Comparison of ENCODE assay signal across 28 cellular contexts in genomic region chr13:72386138-72386684, GRCh38.
DNase-seq lines count a peak whose midpoint lies in the region; ATAC-seq, FAIRE-seq and TF ChIP-seq lines count a peak whose summit lies in the region.
"Had no signal": no experiment of that assay in that cellular context is flagged by ENCODE, and none has a peak within 500 bp of the region (broad histone marks: within the 10 kb centered on the region; RNA-seq: fewer than 3 reads in every experiment).

No MANE protein-coding gene starts in this region.

- H2AFZ ChIP-seq in HepG2 (ENCODE audit: low read length) (no peak overlapping the region), neural cell (ENCODE audit: low read depth, low read length) (no peak overlapping the region)

- FAIRE-seq in HepG2 (lab: Jason Lieb, UNC): no peak
- FAIRE-seq: A549, GM12878, GM12892, GM18507, GM19239 had no signal

- BruUV-seq in HepG2 (replicated peaks; lab: Mats Ljungman, UMichigan): no TSS peak

- no peak overlapping the region for H3K4me2 ChIP-seq in HepG2 (ENCODE audit: low read depth, low read length)
- no peak overlapping the region for H3K4me2 ChIP-seq in neural cell (ENCODE audit: low read length)
- H3K4me2 ChIP-seq: A549, BLaER1 had no signal

- in situ Hi-C loops in HepG2 (cut with HindIII; ENCODE audit: extremely low pct_ligation_motif_present, low pct_unique_long_range_greater_than_20kb): no loop called here

- H3K36me3 ChIP-seq in liver (ENCODE audit: control insufficient read depth in 4 of 4, insufficient read depth in 3 of 4, low read depth in 1 of 4, low read length in 3 of 4) (no peaks in the 10 kb centered on the region), HepG2 (replicated peaks in 1 of 2; ENCODE audit: control insufficient read depth in 1 of 2, insufficient read depth in 2 of 2, low read length in 2 of 2) (no peaks in the 10 kb centered on the region), neural cell (ENCODE audit: insufficient read depth, low read length) (no peaks in the 10 kb centered on the region)
- H3K36me3 ChIP-seq: BE2C, BLaER1 had no signal

- ATAC-seq in HepG2: no peak
- ATAC-seq in left lobe of liver: peak; percentile 77
- no peak for ATAC-seq in HG02885 (IDR thresholded peaks at IDR 0.05; ENCODE audit: poor library complexity, unreplicated experiment)
- ATAC-seq in GM18511 (IDR thresholded peaks at IDR 0.05; ENCODE audit: unreplicated experiment): no peak
- ATAC-seq: A549, GM12878 had no signal

- H3K27me3 ChIP-seq in liver (ENCODE audit: control insufficient read depth in 4 of 4, insufficient read depth in 4 of 4, low read length in 3 of 4) (no peaks in the 10 kb centered on the region), HepG2 (ENCODE audit: control insufficient read depth in 1 of 2, insufficient read depth in 2 of 2, low read length in 2 of 2) (no peaks in the 10 kb centered on the region), neural cell (ENCODE audit: insufficient read depth, low read depth, low read length) (no peaks in the 10 kb centered on the region)
- H3K27me3 ChIP-seq: BE2C, BLaER1 had no signal

- TF ChIP-seq RAD21 in liver (IDR thresholded peaks at IDR 0.05) (peak in 1 of 2 donors; percentile 12), HepG2 (CRISPR knock-in tag; IDR thresholded peaks at IDR 0.05) (no peak), neural cell (conservative IDR thresholded peaks at IDR 0.05) (no peak)

- peak overlapping the region in 1 of 2 donors; percentile 32 for H3K27ac ChIP-seq in liver (ENCODE audit: low read depth in 1 of 2, low read length in 2 of 2)
- no peak overlapping the region for H3K27ac ChIP-seq in HepG2 (ENCODE audit: extremely low read length, insufficient read depth, low read length)
- peak overlapping the region; percentile 42 for H3K27ac ChIP-seq in neural cell (ENCODE audit: low read length)
- H3K27ac ChIP-seq: 22Rv1, A549, BLaER1 had no signal

- intact Hi-C loops in HepG2 (cut with micrococcal nuclease; ENCODE audit: unreplicated experiment): no loop called here

- H3K9ac ChIP-seq in liver (ENCODE audit: low read depth in 1 of 2, low read length in 2 of 2): peak overlapping the region in 1 of 2 donors; percentile 15
- no peak overlapping the region for H3K9ac ChIP-seq in HepG2 (ENCODE audit: insufficient read depth, low read depth, low read length)
- H3K9ac ChIP-seq in neural cell (ENCODE audit: low read length): no peak overlapping the region
- H3K9ac ChIP-seq: BLaER1 had no signal

- TF ChIP-seq POLR2A in HepG2 (IDR thresholded peaks at IDR 0.05; ENCODE audit: insufficient read depth in 1 of 2, low read depth in 2 of 2, low read length in 2 of 2): no peak

- no peaks in the 10 kb centered on the region for H3K9me2 ChIP-seq in neural cell (ENCODE audit: insufficient read depth, low read length)

- no peak overlapping the region for H3K4me3 ChIP-seq in liver (ENCODE audit: low read depth in 1 of 3, low read length in 3 of 3)
- H3K4me3 ChIP-seq in HepG2 (replicated peaks in 1 of 3; ENCODE audit: insufficient read depth in 1 of 3, low read depth in 2 of 3, low read length in 3 of 3): no peak overlapping the region
- no peak overlapping the region for H3K4me3 ChIP-seq in neural cell (ENCODE audit: low read length)
- H3K4me3 ChIP-seq: A549, BLaER1, GM12878 had no signal

- TF ChIP-seq EP300 in HepG2 (IDR thresholded peaks at IDR 0.05; ENCODE audit: low read depth in 2 of 2, low read length in 2 of 2) (no peak), HepG2 (CRISPR knock-in tag; IDR thresholded peaks at IDR 0.05; ENCODE audit: borderline replicate concordance) (no peak), neural cell (conservative IDR thresholded peaks at IDR 0.05; ENCODE audit: poor library complexity, severe bottlenecking) (peak; percentile 63)

- CTCF ChIA-PET in HepG2 (lab: Yijun Ruan, JAX; ENCODE audit: low intra/inter-chr PET ratio, low total read pairs): no interaction called here

- H3K4me1 ChIP-seq in liver (ENCODE audit: control insufficient read depth in 4 of 4, insufficient read depth in 4 of 4, low read length in 3 of 4): peaks cover 3 to 12% (median 6%) of the 10 kb centered on the region in 4 donors
- H3K4me1 ChIP-seq in HepG2 (ENCODE audit: insufficient read depth, low read length): peaks cover 26% of the 10 kb centered on the region
- H3K4me1 ChIP-seq: A549, BE2C, BLaER1 had no signal

- 50% methylated on average over 5 of the region's 5 CpGs for WGBS in liver
- 63% methylated on average over 5 of the region's 5 CpGs for WGBS in HepG2 (ENCODE audit: low lambda C conversion rate)

- DNase-seq in HepG2 (ENCODE audit: low spot score) (no peak), left lobe of liver (ENCODE audit: low spot score) (no peak), renal cortical epithelial cell (ENCODE audit: low read depth) (peak; percentile 23), NCI-H446 (lab: John Stamatoyannopoulos, UW) (no peak)
- DNase-seq: BE2C; C1 segment of cervical spinal cord; CD4-positive, alpha-beta memory T cell; CD4-positive, CD25-positive, alpha-beta regulatory T cell; CD8-positive, alpha-beta memory T cell; COR-L47; DMS 273 treated with DMSO at 0.1 percent for 48 hours; DMS153; DMS53; DMS79; DND-41; EL; GDM1 had no signal

- TF ChIP-seq CTCF in liver (IDR thresholded peaks at IDR 0.05; ENCODE audit: low read depth, low read length, missing input control) (no peak), HepG2 (CRISPR knock-in tag; IDR thresholded peaks at IDR 0.05) (no peak), neural cell (IDR thresholded peaks at IDR 0.05; ENCODE audit: poor library complexity, severe bottlenecking) (no peak)

- POLR2A ChIA-PET in HepG2 (lab: Yijun Ruan, JAX): no interaction called here

- no peaks in the 10 kb centered on the region for H3F3A ChIP-seq in neural cell (ENCODE audit: insufficient read depth, low read length, poor library complexity, severe bottlenecking)

- H3K79me2 ChIP-seq in HepG2 (ENCODE audit: insufficient read depth, low read length) (no peaks in the 10 kb centered on the region), neural cell (replicated peaks; ENCODE audit: insufficient read depth, low read length) (no peaks in the 10 kb centered on the region)

- H4K20me1 ChIP-seq in HepG2 (ENCODE audit: insufficient read depth, low read length) (no peaks in the 10 kb centered on the region), neural cell (ENCODE audit: insufficient read depth) (no peaks in the 10 kb centered on the region)
- H4K20me1 ChIP-seq: BLaER1 had no signal

- H3K9me3 ChIP-seq in liver (ENCODE audit: control insufficient read depth in 4 of 4, low read length in 3 of 4) (no peaks in the 10 kb centered on the region), HepG2 (ENCODE audit: low read length) (no peaks in the 10 kb centered on the region), neural cell (ENCODE audit: low read length) (no peaks in the 10 kb centered on the region)
- H3K9me3 ChIP-seq: A549, BE2C, BLaER1 had no signal

TF ChIP-seq in liver, 16 proteins besides CTCF, POLR2A, EP300 and RAD21:
- TF ChIP-seq YY1 (IDR thresholded peaks at IDR 0.05): peak; percentile 79
- TF ChIP-seq JUND (IDR thresholded peaks at IDR 0.05): no peak
- peak; percentile 73 for TF ChIP-seq SP1 (IDR thresholded peaks at IDR 0.05)
- peak in 1 of 2 donors; percentile 18 for TF ChIP-seq HNF4A (conservative IDR thresholded peaks at IDR 0.05)
- peak; percentile 45 to 56 for TF ChIP-seq RXRA (IDR thresholded peaks at IDR 0.05)
- TF ChIP-seq GABPA (IDR thresholded peaks at IDR 0.05 in 1 of 2, conservative IDR thresholded peaks at IDR 0.05 in 1 of 2): no peak

TF ChIP-seq in HepG2, 621 proteins besides CTCF, POLR2A, EP300 and RAD21:
- TF ChIP-seq SIN3B (IDR thresholded peaks at IDR 0.05; ENCODE audit: low read length): no peak
- TF ChIP-seq ZNF614 (CRISPR knock-in tag; IDR thresholded peaks at IDR 0.05; ENCODE audit: borderline replicate concordance): no peak
- no peak for TF ChIP-seq DPF2 (CRISPR knock-in tag; IDR thresholded peaks at IDR 0.05; ENCODE audit: borderline replicate concordance, low read depth)
- no peak for TF ChIP-seq REPIN1 (CRISPR knock-in tag; IDR thresholded peaks at IDR 0.05; ENCODE audit: borderline replicate concordance, low read depth)

TF ChIP-seq in neural cell, 6 proteins besides CTCF, POLR2A, EP300 and RAD21:
- TF ChIP-seq TAF1 (IDR thresholded peaks at IDR 0.05; ENCODE audit: low read depth): no peak
- no peak for TF ChIP-seq EZH2 (IDR thresholded peaks at IDR 0.05; ENCODE audit: borderline replicate concordance, insufficient read depth, low read length, poor library complexity, severe bottlenecking)
- peak; percentile 51 for TF ChIP-seq POLR2AphosphoS5 (IDR thresholded peaks at IDR 0.05)
- TF ChIP-seq SMC3 (conservative IDR thresholded peaks at IDR 0.05; ENCODE audit: poor library complexity): no peak
- TF ChIP-seq, protein P1, sequence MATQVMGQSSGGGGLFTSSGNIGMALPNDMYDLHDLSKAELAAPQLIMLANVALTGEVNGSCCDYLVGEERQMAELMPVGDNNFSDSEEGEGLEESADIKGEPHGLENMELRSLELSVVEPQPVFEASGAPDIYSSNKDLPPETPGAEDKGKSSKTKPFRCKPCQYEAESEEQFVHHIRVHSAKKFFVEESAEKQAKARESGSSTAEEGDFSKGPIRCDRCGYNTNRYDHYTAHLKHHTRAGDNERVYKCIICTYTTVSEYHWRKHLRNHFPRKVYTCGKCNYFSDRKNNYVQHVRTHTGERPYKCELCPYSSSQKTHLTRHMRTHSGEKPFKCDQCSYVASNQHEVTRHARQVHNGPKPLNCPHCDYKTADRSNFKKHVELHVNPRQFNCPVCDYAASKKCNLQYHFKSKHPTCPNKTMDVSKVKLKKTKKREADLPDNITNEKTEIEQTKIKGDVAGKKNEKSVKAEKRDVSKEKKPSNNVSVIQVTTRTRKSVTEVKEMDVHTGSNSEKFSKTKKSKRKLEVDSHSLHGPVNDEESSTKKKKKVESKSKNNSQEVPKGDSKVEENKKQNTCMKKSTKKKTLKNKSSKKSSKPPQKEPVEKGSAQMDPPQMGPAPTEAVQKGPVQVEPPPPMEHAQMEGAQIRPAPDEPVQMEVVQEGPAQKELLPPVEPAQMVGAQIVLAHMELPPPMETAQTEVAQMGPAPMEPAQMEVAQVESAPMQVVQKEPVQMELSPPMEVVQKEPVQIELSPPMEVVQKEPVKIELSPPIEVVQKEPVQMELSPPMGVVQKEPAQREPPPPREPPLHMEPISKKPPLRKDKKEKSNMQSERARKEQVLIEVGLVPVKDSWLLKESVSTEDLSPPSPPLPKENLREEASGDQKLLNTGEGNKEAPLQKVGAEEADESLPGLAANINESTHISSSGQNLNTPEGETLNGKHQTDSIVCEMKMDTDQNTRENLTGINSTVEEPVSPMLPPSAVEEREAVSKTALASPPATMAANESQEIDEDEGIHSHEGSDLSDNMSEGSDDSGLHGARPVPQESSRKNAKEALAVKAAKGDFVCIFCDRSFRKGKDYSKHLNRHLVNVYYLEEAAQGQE (IDR thresholded peaks at IDR 0.05; ENCODE audit: borderline replicate concordance): peak; percentile 52
- no peak for TF ChIP-seq MXI1 (conservative IDR thresholded peaks at IDR 0.05; ENCODE audit: poor library complexity, severe bottlenecking)
